ENCODE assay signal across 23 cellular contexts in the genomic region with DNA sequence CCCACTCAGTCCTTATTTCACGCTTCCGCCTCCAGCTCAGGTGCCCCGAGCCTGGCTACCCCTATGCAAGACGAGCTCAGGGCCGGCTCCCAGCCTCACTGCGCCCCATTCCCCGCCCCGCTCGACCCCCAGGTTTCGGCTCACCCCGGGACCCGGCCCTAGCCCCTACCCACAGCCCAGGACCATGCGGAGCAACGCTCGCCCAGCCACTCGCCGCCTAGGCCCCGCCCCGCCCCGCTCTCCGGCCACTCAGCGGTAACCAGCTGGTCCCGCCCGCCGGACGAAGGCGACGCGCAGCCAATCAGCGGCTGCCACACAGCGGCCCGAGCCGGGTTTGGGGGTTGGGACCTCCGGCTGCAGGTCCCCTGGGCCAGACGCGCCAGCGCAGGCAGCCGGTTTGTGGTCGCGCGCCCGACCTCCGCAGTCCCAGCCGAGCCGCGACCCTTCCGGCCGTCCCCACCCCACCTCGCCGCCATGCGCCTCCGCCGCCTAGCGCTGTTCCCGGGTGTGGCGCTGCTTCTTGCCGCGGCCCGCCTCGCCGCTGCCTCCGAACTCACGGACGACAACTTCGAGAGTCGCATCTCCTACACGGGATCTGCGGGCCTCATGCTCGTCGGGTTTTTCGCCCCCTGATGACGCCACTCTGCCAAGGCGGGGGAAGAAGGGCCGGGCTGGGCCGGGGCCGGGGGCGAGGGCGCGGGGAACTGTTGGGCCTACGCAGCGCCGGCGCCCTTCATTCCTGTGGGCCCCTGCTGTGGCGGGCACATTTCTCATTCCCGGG. TPM values are rescaled to one million over a fixed set of nuclear protein-coding genes. Genes with fewer than 3 reads are reported as not detected.
DNase-seq lines count a peak whose midpoint lies in the region; ATAC-seq, FAIRE-seq and TF ChIP-seq lines count a peak whose summit lies in the region.
"Had no signal": no experiment of that assay in that cellular context is flagged by ENCODE, and none has a peak within 500 bp of the region (broad histone marks: within the 10 kb centered on the region; RNA-seq: fewer than 3 reads in every experiment).

CATSPER2 (minus strand) TSS at position 196 of the 781 bp plus-strand sequence. CDS start 783 bp downstream, outside the sequence.

- H3K4me3 Mint-ChIP-seq in activated CD8-positive, alpha-beta T cell treated with anti-CD3 and anti-CD28 coated beads, Interleukin-2, amount 10 ng/mL, durations not matched to agents 7 days and 5 days, result no peak within 1 kb of the TSS
- H3K4me3 Mint-ChIP-seq in activated CD8-positive, alpha-beta T cell treated with anti-CD3 and anti-CD28 coated beads for 36 hours, result no peak within 1 kb of the TSS
- H3K4me3 Mint-ChIP-seq: brain, nephron progenitor cell, type B pancreatic cell had no signal

- no peak for DNase-seq in activated CD8-positive, alpha-beta T cell treated with anti-CD3 and anti-CD28 coated beads, Interleukin-2, amount 10 ng/mL, durations not matched to agents 7 days and 5 days
- no peak for DNase-seq in activated CD8-positive, alpha-beta T cell treated with anti-CD3 and anti-CD28 coated beads for 36 hours
- DNase-seq in RWPE2 (ENCODE audit: low spot score), result peak; percentile 51
- peak; percentile 68 for DNase-seq in kidney
- peak; percentile 70 for DNase-seq in testis
- no peak for DNase-seq in mesenchymal stem cell
- DNase-seq in nucleus accumbens (lab: John Stamatoyannopoulos, UW), result no peak
- DNase-seq: activated CD4-positive, CD25-positive, alpha-beta regulatory T cell; colonic mucosa; COR-L47; DND-41; mammary epithelial cell; NCI-H1417; NCI-H2107; NCI-H524 treated with DMSO at 0.1 percent for 48 hours; nephron progenitor cell; RPMI8226 had no signal

- no peaks in the 10 kb centered on the region for H3K9me3 Mint-ChIP-seq in activated CD8-positive, alpha-beta T cell treated with anti-CD3 and anti-CD28 coated beads, Interleukin-2, amount 10 ng/mL, durations not matched to agents 7 days and 5 days (ENCODE audit: insufficient read depth)
- H3K9me3 Mint-ChIP-seq in activated CD8-positive, alpha-beta T cell treated with anti-CD3 and anti-CD28 coated beads for 36 hours, result no peaks in the 10 kb centered on the region
- H3K9me3 Mint-ChIP-seq: type B pancreatic cell had no signal

- no peak within 1 kb of the TSS for H2BK5ac ChIP-seq in mesenchymal stem cell (ENCODE audit: low read depth, low read length, poor library complexity, severe bottlenecking)

- no peak within 1 kb of the TSS for H2BK15ac ChIP-seq in mesenchymal stem cell (ENCODE audit: low read depth, poor library complexity, severe bottlenecking)

- H2AK5ac ChIP-seq in mesenchymal stem cell (ENCODE audit: low read length, severe bottlenecking), result no peak within 1 kb of the TSS

- H3K27ac Mint-ChIP-seq in activated CD8-positive, alpha-beta T cell treated with anti-CD3 and anti-CD28 coated beads, Interleukin-2, amount 10 ng/mL, durations not matched to agents 7 days and 5 days, result no peak within 1 kb of the TSS
- H3K27ac Mint-ChIP-seq in activated CD8-positive, alpha-beta T cell treated with anti-CD3 and anti-CD28 coated beads for 36 hours, result no peak within 1 kb of the TSS
- H3K27ac Mint-ChIP-seq: brain, nephron progenitor cell, type B pancreatic cell had no signal

- H3K27ac ChIP-seq in RWPE2 (ENCODE audit: poor library complexity, severe bottlenecking) (no peak within 1 kb of the TSS), kidney (ENCODE audit: low read depth in 2 of 2, low read length in 2 of 2) (no peak within 1 kb of the TSS), testis (no peak within 1 kb of the TSS), mesenchymal stem cell (ENCODE audit: low read length, poor library complexity, severe bottlenecking) (no peak within 1 kb of the TSS)
- H3K27ac ChIP-seq: colonic mucosa, skin epidermis had no signal

- no peak within 1 kb of the TSS for H3K4me2 ChIP-seq in mesenchymal stem cell (ENCODE audit: low read length, poor library complexity, severe bottlenecking)

- no peak within 1 kb of the TSS for H3K4ac ChIP-seq in mesenchymal stem cell (ENCODE audit: low read depth in 1 of 2, low read length in 2 of 2)

- H3K18ac ChIP-seq in mesenchymal stem cell (ENCODE audit: low read depth in 1 of 2, low read length in 2 of 2), result no peak within 1 kb of the TSS

- POLR2A ChIA-PET in activated CD8-positive, alpha-beta T cell treated with anti-CD3 and anti-CD28 coated beads, Interleukin-2, amount 10 ng/mL, durations not matched to agents 7 days and 5 days (lab: Charles Lee), result no interaction called here
- POLR2A ChIA-PET in activated CD8-positive, alpha-beta T cell treated with anti-CD3 and anti-CD28 coated beads for 36 hours (lab: Charles Lee), result no interaction called here

- H3K27me3 ChIP-seq in RWPE2 (ENCODE audit: insufficient read depth, poor library complexity, severe bottlenecking) (no peaks in the 10 kb centered on the region), testis (no peaks in the 10 kb centered on the region), mesenchymal stem cell (ENCODE audit: control insufficient read depth in 1 of 2, insufficient read depth in 1 of 2, low read length in 2 of 2) (no peaks in the 10 kb centered on the region)
- H3K27me3 ChIP-seq: colonic mucosa had no signal

- no peak within 1 kb of the TSS for H3K4me3 ChIP-seq in RWPE2 (ENCODE audit: severe bottlenecking)
- no peak within 1 kb of the TSS for H3K4me3 ChIP-seq in kidney (ENCODE audit: low read length in 2 of 2)
- H3K4me3 ChIP-seq in testis, result peak within 1 kb of the TSS; percentile 31 to 53
- H3K4me3 ChIP-seq in mesenchymal stem cell (ENCODE audit: insufficient read depth in 1 of 2, low read depth in 1 of 2, low read length in 2 of 2), result no peak within 1 kb of the TSS
- H3K4me3 ChIP-seq: colonic mucosa, skin epidermis had no signal

- H4K8ac ChIP-seq in mesenchymal stem cell (ENCODE audit: low read length), result no peak within 1 kb of the TSS

- no peak within 1 kb of the TSS for H4K91ac ChIP-seq in mesenchymal stem cell (ENCODE audit: low read length)

- no peaks in the 10 kb centered on the region for H3K4me1 Mint-ChIP-seq in activated CD8-positive, alpha-beta T cell treated with anti-CD3 and anti-CD28 coated beads, Interleukin-2, amount 10 ng/mL, durations not matched to agents 7 days and 5 days (ENCODE audit: low read depth)
- H3K4me1 Mint-ChIP-seq in activated CD8-positive, alpha-beta T cell treated with anti-CD3 and anti-CD28 coated beads for 36 hours (ENCODE audit: low read depth), result no peaks in the 10 kb centered on the region
- H3K4me1 Mint-ChIP-seq: brain, nephron progenitor cell had no signal

- no peak for FAIRE-seq in kidney (lab: Jason Lieb, UNC)

- H3K36me3 ChIP-seq in RWPE2 (ENCODE audit: low read depth) (no peaks in the 10 kb centered on the region), kidney (ENCODE audit: control insufficient read depth in 1 of 2, insufficient read depth in 2 of 2, low read length in 2 of 2) (no peaks in the 10 kb centered on the region), testis (ENCODE audit: low read depth, missing control alignments) (no peaks in the 10 kb centered on the region), mesenchymal stem cell (ENCODE audit: control insufficient read depth in 1 of 2, insufficient read depth in 2 of 2, low read depth in 1 of 2, low read length in 2 of 2) (peaks cover 0 to 12% of the 10 kb centered on the region in 2 experiments)
- H3K36me3 ChIP-seq: colonic mucosa had no signal

- TF ChIP-seq POLR2A in testis (IDR thresholded peaks at IDR 0.05), result no peak

- H2BK120ac ChIP-seq in mesenchymal stem cell (ENCODE audit: low read depth, low read length), result no peak within 1 kb of the TSS

- H3K79me1 ChIP-seq in mesenchymal stem cell (replicated peaks; ENCODE audit: low read length, poor library complexity, severe bottlenecking), result no peaks in the 10 kb centered on the region

- no peaks in the 10 kb centered on the region for H3K4me1 ChIP-seq in RWPE2 (ENCODE audit: insufficient read depth, poor library complexity, severe bottlenecking)
- no peaks in the 10 kb centered on the region for H3K4me1 ChIP-seq in kidney (ENCODE audit: control insufficient read depth in 1 of 2, insufficient read depth in 1 of 2, low read depth in 1 of 2, low read length in 2 of 2)
- H3K4me1 ChIP-seq in testis, result no peaks in the 10 kb centered on the region
- no peaks in the 10 kb centered on the region for H3K4me1 ChIP-seq in mesenchymal stem cell (ENCODE audit: control insufficient read depth, insufficient read depth, low read depth, low read length)
- H3K4me1 ChIP-seq: colonic mucosa had no signal

- ATAC-seq in activated CD8-positive, alpha-beta T cell treated with anti-CD3 and anti-CD28 coated beads, Interleukin-2, amount 10 ng/mL, durations not matched to agents 7 days and 5 days, result peak; percentile 44
- no peak for ATAC-seq in activated CD8-positive, alpha-beta T cell treated with anti-CD3 and anti-CD28 coated beads for 36 hours
- ATAC-seq in RWPE2 (ENCODE audit: low read depth) (peak; percentile 29; the same call in 2 of the 3 replicates), HG03378 (IDR thresholded peaks at IDR 0.05; ENCODE audit: unreplicated experiment) (no peak)
- ATAC-seq: HepG2, SK-N-SH treated with all-trans-retinoic acid at 6 μM for 48 hours had no signal

- H3K9me3 ChIP-seq in RWPE2 (ENCODE audit: severe bottlenecking) (no peaks in the 10 kb centered on the region), kidney (ENCODE audit: control insufficient read depth in 1 of 2, low read length in 2 of 2) (no peaks in the 10 kb centered on the region), testis (no peaks in the 10 kb centered on the region), mesenchymal stem cell (ENCODE audit: control insufficient read depth, low read length) (no peaks in the 10 kb centered on the region)
- H3K9me3 ChIP-seq: colonic mucosa had no signal

- H3K14ac ChIP-seq in mesenchymal stem cell (ENCODE audit: low read length in 2 of 2), result no peak within 1 kb of the TSS

- CTCF ChIA-PET in activated CD8-positive, alpha-beta T cell treated with anti-CD3 and anti-CD28 coated beads, Interleukin-2, amount 10 ng/mL, durations not matched to agents 7 days and 5 days (lab: Charles Lee), result no interaction called here
- CTCF ChIA-PET in activated CD8-positive, alpha-beta T cell treated with anti-CD3 and anti-CD28 coated beads for 36 hours (lab: Charles Lee), result no interaction called here

- no peak for TF ChIP-seq CTCF in activated CD8-positive, alpha-beta T cell treated with anti-CD3 and anti-CD28 coated beads for 36 hours (IDR thresholded peaks at IDR 0.05)
- no peak for TF ChIP-seq CTCF in RWPE2 (IDR thresholded peaks at IDR 0.05; ENCODE audit: poor library complexity, severe bottlenecking)
- no peak for TF ChIP-seq CTCF in kidney (IDR thresholded peaks at IDR 0.05; ENCODE audit: borderline replicate concordance, extremely low read depth, insufficient read depth)
- no peak for TF ChIP-seq CTCF in testis (IDR thresholded peaks at IDR 0.05)

- H3K9ac ChIP-seq in kidney (ENCODE audit: low read length in 2 of 2) (no peak within 1 kb of the TSS), mesenchymal stem cell (ENCODE audit: low read length) (no peak within 1 kb of the TSS)

- peaks cover 9% of the 10 kb centered on the region for H3K36me3 Mint-ChIP-seq in activated CD8-positive, alpha-beta T cell treated with anti-CD3 and anti-CD28 coated beads, Interleukin-2, amount 10 ng/mL, durations not matched to agents 7 days and 5 days (ENCODE audit: low read depth)
- H3K36me3 Mint-ChIP-seq in activated CD8-positive, alpha-beta T cell treated with anti-CD3 and anti-CD28 coated beads for 36 hours (ENCODE audit: low read depth), result peaks cover 28% of the 10 kb centered on the region

- H2AFZ ChIP-seq in mesenchymal stem cell (ENCODE audit: low read depth, low read length), result no peak within 1 kb of the TSS

- no peak within 1 kb of the TSS for H2BK12ac ChIP-seq in mesenchymal stem cell (ENCODE audit: low read length in 2 of 2)

- intact Hi-C loops in activated CD8-positive, alpha-beta T cell treated with anti-CD3 and anti-CD28 coated beads for 36 hours (cut with micrococcal nuclease), result no loop called here
- intact Hi-C loops in kidney (cut with DNase I) (no loop called here), testis (cut with DNase I; ENCODE audit: low total_unique reads) (no loop called here)

- no peak within 1 kb of the TSS for H3K23ac ChIP-seq in mesenchymal stem cell (ENCODE audit: low read length in 2 of 2)

- 77% methylated on average over 35 to 84 of the region's 85 CpGs for WGBS in testis, 2 donors
- WGBS in mesenchymal stem cell, result 98% methylated on average over 79 of the region's 85 CpGs

- H3K27me3 Mint-ChIP-seq in activated CD8-positive, alpha-beta T cell treated with anti-CD3 and anti-CD28 coated beads, Interleukin-2, amount 10 ng/mL, durations not matched to agents 7 days and 5 days (ENCODE audit: low read depth), result no peaks in the 10 kb centered on the region
- H3K27me3 Mint-ChIP-seq in activated CD8-positive, alpha-beta T cell treated with anti-CD3 and anti-CD28 coated beads for 36 hours, result no peaks in the 10 kb centered on the region
- H3K27me3 Mint-ChIP-seq: brain, type B pancreatic cell had no signal

RNA-seq across cellular contexts. Expression of gene CATSPER2, which starts in this region (rescaled TPM):
- total RNA-seq in activated CD8-positive, alpha-beta T cell treated with anti-CD3 and anti-CD28 coated beads, Interleukin-2, amount 10 ng/mL, durations not matched to agents 7 days and 5 days, result 1 to 10 TPM; 6.0 to 9.1 TPM
- 1 to 10 TPM; 6.6 to 9.0 TPM for total RNA-seq in activated CD8-positive, alpha-beta T cell treated with anti-CD3 and anti-CD28 coated beads for 36 hours
- total RNA-seq in kidney (6.5 TPM), testis (10 to 100 TPM; 29.7 to 49.6 TPM)
- polyA plus RNA-seq in kidney (ENCODE audit: insufficient read depth, low read depth, low replicate concordance) (1.9 TPM), testis (ENCODE audit: insufficient read depth, low read depth, low replicate concordance) (59.0 TPM)
- 0.48 TPM for polyA plus RNA-seq in mesenchymal stem cell (2013, experiment 1 of 2)
- polyA plus RNA-seq in mesenchymal stem cell (2013, experiment 2 of 2), result 0.58 TPM

Comparison
In these comparisons a context has a peak if more than half of its experiments do, and no peak if none do; other contexts are left out.
1. RNA of gene CATSPER2 (polyA plus RNA-seq): 59.0 TPM in testis (single experiment); 1.9 TPM in kidney (single experiment); every median in the first group is over 10 times any median in the second.
2. ATAC-seq: peak in activated CD8-positive, alpha-beta T cell treated with anti-CD3 and anti-CD28 coated beads, Interleukin-2, amount 10 ng/mL, durations not matched to agents 7 days and 5 days (single experiment) and RWPE2 (single experiment); none in activated CD8-positive, alpha-beta T cell treated with anti-CD3 and anti-CD28 coated beads for 36 hours (single experiment) and HG03378 (single experiment).
3. DNase-seq: peak in RWPE2 (single experiment), kidney (single experiment) and testis (single experiment); none in activated CD8-positive, alpha-beta T cell treated with anti-CD3 and anti-CD28 coated beads, Interleukin-2, amount 10 ng/mL, durations not matched to agents 7 days and 5 days (single experiment), activated CD8-positive, alpha-beta T cell treated with anti-CD3 and anti-CD28 coated beads for 36 hours (single experiment), mesenchymal stem cell (single experiment) and nucleus accumbens (0 of 56).
4. H3K4me3 ChIP-seq: peak in testis (2 of 2); none in RWPE2 (single experiment), kidney (0 of 2) and mesenchymal stem cell (0 of 2).